1 cellular context compared by ENCODE assay signal in genomic region chr21:31731802-31732537, GRCh38.
TF ChIP-seq lines count a peak whose summit lies in the region.

A gene with protein sequence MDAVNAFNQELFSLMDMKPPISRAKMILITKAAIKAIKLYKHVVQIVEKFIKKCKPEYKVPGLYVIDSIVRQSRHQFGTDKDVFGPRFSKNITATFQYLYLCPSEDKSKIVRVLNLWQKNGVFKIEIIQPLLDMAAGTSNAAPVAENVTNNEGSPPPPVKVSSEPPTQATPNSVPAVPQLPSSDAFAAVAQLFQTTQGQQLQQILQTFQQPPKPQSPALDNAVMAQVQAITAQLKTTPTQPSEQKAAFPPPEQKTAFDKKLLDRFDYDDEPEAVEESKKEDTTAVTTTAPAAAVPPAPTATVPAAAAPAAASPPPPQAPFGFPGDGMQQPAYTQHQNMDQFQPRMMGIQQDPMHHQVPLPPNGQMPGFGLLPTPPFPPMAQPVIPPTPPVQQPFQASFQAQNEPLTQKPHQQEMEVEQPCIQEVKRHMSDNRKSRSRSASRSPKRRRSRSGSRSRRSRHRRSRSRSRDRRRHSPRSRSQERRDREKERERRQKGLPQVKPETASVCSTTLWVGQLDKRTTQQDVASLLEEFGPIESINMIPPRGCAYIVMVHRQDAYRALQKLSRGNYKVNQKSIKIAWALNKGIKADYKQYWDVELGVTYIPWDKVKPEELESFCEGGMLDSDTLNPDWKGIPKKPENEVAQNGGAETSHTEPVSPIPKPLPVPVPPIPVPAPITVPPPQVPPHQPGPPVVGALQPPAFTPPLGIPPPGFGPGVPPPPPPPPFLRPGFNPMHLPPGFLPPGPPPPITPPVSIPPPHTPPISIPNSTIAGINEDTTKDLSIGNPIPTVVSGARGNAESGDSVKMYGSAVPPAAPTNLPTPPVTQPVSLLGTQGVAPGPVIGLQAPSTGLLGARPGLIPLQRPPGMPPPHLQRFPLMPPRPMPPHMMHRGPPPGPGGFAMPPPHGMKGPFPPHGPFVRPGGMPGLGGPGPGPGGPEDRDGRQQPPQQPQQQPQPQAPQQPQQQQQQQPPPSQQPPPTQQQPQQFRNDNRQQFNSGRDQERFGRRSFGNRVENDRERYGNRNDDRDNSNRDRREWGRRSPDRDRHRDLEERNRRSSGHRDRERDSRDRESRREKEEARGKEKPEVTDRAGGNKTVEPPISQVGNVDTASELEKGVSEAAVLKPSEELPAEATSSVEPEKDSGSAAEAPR (minus strand): TSS chr21:31732118. CDS start chr21:31731692, 426 bp downstream.

TF ChIP-seq in HEK293, 187 proteins besides CTCF, POLR2A, EP300 and RAD21 (continued from another document and continues in another):
- TF ChIP-seq, protein P1, sequence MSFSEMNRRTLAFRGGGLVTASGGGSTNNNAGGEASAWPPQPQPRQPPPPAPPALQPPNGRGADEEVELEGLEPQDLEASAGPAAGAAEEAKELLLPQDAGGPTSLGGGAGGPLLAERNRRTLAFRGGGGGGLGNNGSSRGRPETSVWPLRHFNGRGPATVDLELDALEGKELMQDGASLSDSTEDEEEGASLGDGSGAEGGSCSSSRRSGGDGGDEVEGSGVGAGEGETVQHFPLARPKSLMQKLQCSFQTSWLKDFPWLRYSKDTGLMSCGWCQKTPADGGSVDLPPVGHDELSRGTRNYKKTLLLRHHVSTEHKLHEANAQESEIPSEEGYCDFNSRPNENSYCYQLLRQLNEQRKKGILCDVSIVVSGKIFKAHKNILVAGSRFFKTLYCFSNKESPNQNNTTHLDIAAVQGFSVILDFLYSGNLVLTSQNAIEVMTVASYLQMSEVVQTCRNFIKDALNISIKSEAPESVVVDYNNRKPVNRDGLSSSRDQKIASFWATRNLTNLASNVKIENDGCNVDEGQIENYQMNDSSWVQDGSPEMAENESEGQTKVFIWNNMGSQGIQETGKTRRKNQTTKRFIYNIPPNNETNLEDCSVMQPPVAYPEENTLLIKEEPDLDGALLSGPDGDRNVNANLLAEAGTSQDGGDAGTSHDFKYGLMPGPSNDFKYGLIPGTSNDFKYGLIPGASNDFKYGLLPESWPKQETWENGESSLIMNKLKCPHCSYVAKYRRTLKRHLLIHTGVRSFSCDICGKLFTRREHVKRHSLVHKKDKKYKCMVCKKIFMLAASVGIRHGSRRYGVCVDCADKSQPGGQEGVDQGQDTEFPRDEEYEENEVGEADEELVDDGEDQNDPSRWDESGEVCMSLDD (tag by site-specific recombination; IDR thresholded peaks at IDR 0.05), result peak; percentile 20
- peak; percentile 47; the same call in 1 of the 2 replicates for TF ChIP-seq SP3 (tag by site-specific recombination; IDR thresholded peaks at IDR 0.05)
- TF ChIP-seq, protein P2, sequence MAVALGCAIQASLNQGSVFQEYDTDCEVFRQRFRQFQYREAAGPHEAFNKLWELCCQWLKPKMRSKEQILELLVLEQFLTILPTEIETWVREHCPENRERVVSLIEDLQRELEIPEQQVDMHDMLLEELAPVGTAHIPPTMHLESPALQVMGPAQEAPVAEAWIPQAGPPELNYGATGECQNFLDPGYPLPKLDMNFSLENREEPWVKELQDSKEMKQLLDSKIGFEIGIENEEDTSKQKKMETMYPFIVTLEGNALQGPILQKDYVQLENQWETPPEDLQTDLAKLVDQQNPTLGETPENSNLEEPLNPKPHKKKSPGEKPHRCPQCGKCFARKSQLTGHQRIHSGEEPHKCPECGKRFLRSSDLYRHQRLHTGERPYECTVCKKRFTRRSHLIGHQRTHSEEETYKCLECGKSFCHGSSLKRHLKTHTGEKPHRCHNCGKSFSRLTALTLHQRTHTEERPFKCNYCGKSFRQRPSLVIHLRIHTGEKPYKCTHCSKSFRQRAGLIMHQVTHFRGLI (tag by site-specific recombination; IDR thresholded peaks at IDR 0.05), result peak; percentile 71
- TF ChIP-seq ZNF501 (tag by site-specific recombination; IDR thresholded peaks at IDR 0.05), result no peak
- no peak; the same call in none of the 2 replicates for TF ChIP-seq ZSCAN30 (tag by site-specific recombination; IDR thresholded peaks at IDR 0.05)
- no peak; the same call in 1 of the 2 replicates for TF ChIP-seq PRDM1 (tag by site-specific recombination; IDR thresholded peaks at IDR 0.05)
- peak; percentile 75; the same call in 1 of the 2 replicates for TF ChIP-seq ZBTB17 (tag by site-specific recombination; IDR thresholded peaks at IDR 0.05)
- TF ChIP-seq ZBTB11 (tag by site-specific recombination; conservative IDR thresholded peaks at IDR 0.05; ENCODE audit: low read depth), result peak; percentile 54
- TF ChIP-seq ZNF843 (tag by site-specific recombination; IDR thresholded peaks at IDR 0.05), result no peak
- peak; percentile 26; the same call in 1 of the 2 replicates for TF ChIP-seq ZXDB (tag by site-specific recombination; IDR thresholded peaks at IDR 0.05)
- TF ChIP-seq, protein P3, sequence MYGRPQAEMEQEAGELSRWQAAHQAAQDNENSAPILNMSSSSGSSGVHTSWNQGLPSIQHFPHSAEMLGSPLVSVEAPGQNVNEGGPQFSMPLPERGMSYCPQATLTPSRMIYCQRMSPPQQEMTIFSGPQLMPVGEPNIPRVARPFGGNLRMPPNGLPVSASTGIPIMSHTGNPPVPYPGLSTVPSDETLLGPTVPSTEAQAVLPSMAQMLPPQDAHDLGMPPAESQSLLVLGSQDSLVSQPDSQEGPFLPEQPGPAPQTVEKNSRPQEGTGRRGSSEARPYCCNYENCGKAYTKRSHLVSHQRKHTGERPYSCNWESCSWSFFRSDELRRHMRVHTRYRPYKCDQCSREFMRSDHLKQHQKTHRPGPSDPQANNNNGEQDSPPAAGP (tag by site-specific recombination; IDR thresholded peaks at IDR 0.05), result peak; percentile 20; the same call in 1 of the 2 replicates
- no peak for TF ChIP-seq MEIS1 (CRISPR knock-in tag; IDR thresholded peaks at IDR 0.05; ENCODE audit: borderline replicate concordance)
- TF ChIP-seq ZNF560 (tag by site-specific recombination; IDR thresholded peaks at IDR 0.05; ENCODE audit: borderline replicate concordance), result no peak
- TF ChIP-seq, protein P4, sequence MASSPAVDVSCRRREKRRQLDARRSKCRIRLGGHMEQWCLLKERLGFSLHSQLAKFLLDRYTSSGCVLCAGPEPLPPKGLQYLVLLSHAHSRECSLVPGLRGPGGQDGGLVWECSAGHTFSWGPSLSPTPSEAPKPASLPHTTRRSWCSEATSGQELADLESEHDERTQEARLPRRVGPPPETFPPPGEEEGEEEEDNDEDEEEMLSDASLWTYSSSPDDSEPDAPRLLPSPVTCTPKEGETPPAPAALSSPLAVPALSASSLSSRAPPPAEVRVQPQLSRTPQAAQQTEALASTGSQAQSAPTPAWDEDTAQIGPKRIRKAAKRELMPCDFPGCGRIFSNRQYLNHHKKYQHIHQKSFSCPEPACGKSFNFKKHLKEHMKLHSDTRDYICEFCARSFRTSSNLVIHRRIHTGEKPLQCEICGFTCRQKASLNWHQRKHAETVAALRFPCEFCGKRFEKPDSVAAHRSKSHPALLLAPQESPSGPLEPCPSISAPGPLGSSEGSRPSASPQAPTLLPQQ (tag by site-specific recombination; IDR thresholded peaks at IDR 0.05), result peak; percentile 72
- 0 out of 2 replicates have a peak, but pooled peaks have one; percentile 21 for TF ChIP-seq ZNF623 (tag by site-specific recombination; IDR thresholded peaks at IDR 0.05)
- TF ChIP-seq ZFP69B (tag by site-specific recombination; IDR thresholded peaks at IDR 0.05), result peak; percentile 37; the same call in 1 of the 2 replicates
- TF ChIP-seq ZNF529 (tag by site-specific recombination; IDR thresholded peaks at IDR 0.05; ENCODE audit: insufficient replicate concordance), result no peak
- peak; percentile 81; the same call in 1 of the 2 replicates for TF ChIP-seq REPIN1 (tag by site-specific recombination; IDR thresholded peaks at IDR 0.05; ENCODE audit: low read depth)
- peak; percentile 3; the same call in 1 of the 2 replicates for TF ChIP-seq ZNF146 (tag by site-specific recombination; IDR thresholded peaks at IDR 0.05)
- TF ChIP-seq ZNF600 (tag by site-specific recombination; IDR thresholded peaks at IDR 0.05), result no peak; the same call in 1 of the 2 replicates
- TF ChIP-seq ZNF2 (tag by site-specific recombination; IDR thresholded peaks at IDR 0.05), result no peak
- peak; percentile 59 for TF ChIP-seq ZNF324 (tag by site-specific recombination; IDR thresholded peaks at IDR 0.05)
- peak; percentile 71 for TF ChIP-seq SP2 (tag by site-specific recombination; IDR thresholded peaks at IDR 0.05)
- peak; percentile 51 for TF ChIP-seq ZNF335 (tag by site-specific recombination; conservative IDR thresholded peaks at IDR 0.05)
- peak; percentile 58 for TF ChIP-seq KLF10 (tag by site-specific recombination; IDR thresholded peaks at IDR 0.05)
- TF ChIP-seq RBAK (tag by site-specific recombination; IDR thresholded peaks at IDR 0.05), result no peak
- TF ChIP-seq ZBTB6 (tag by site-specific recombination; IDR thresholded peaks at IDR 0.05), result peak; percentile 8; the same call in 1 of the 2 replicates
- TF ChIP-seq ZNF596 (tag by site-specific recombination; IDR thresholded peaks at IDR 0.05), result peak; percentile 75
- peak; percentile 70; the same call in 1 of the 2 replicates for TF ChIP-seq PBX3 (CRISPR knock-in tag; IDR thresholded peaks at IDR 0.05)
- TF ChIP-seq KLF9 (tag by site-specific recombination; IDR thresholded peaks at IDR 0.05; ENCODE audit: low read depth), result peak; percentile 69; the same call in 1 of the 2 replicates
- peak; percentile 89 for TF ChIP-seq ZBTB20 (tag by site-specific recombination; IDR thresholded peaks at IDR 0.05)
- no peak for TF ChIP-seq ZNF837 (tag by site-specific recombination; IDR thresholded peaks at IDR 0.05)
- TF ChIP-seq ZNF626 (tag by site-specific recombination; IDR thresholded peaks at IDR 0.05), result no peak
- peak; percentile 97 for TF ChIP-seq ZNF223 (tag by site-specific recombination; IDR thresholded peaks at IDR 0.05)
- TF ChIP-seq ZNF664 (tag by site-specific recombination; IDR thresholded peaks at IDR 0.05), result no peak
- TF ChIP-seq ZNF660 (tag by site-specific recombination; IDR thresholded peaks at IDR 0.05), result peak; percentile 60
- TF ChIP-seq ZNF561 (tag by site-specific recombination; IDR thresholded peaks at IDR 0.05; ENCODE audit: borderline replicate concordance), result peak; percentile 83
- TF ChIP-seq SP7 (tag by site-specific recombination; IDR thresholded peaks at IDR 0.05), result peak; percentile 38; the same call in 1 of the 2 replicates
- 0 out of 2 replicates have a peak, but pooled peaks have one; percentile 29 for TF ChIP-seq ZNF423 (tag by site-specific recombination; IDR thresholded peaks at IDR 0.05)
- TF ChIP-seq ZSCAN16 (tag by site-specific recombination; IDR thresholded peaks at IDR 0.05), result 0 out of 2 replicates have a peak, but pooled peaks have one; percentile 46
- TF ChIP-seq ZNF239 (tag by site-specific recombination; IDR thresholded peaks at IDR 0.05), result no peak
- TF ChIP-seq ZSCAN23 (tag by site-specific recombination; IDR thresholded peaks at IDR 0.05), result no peak
- peak; percentile 52; the same call in 1 of the 2 replicates for TF ChIP-seq KLF16 (tag by site-specific recombination; IDR thresholded peaks at IDR 0.05)
- TF ChIP-seq PATZ1 (tag by site-specific recombination; IDR thresholded peaks at IDR 0.05), result peak; percentile 55
- TF ChIP-seq ZNF184 (tag by site-specific recombination; IDR thresholded peaks at IDR 0.05), result 0 out of 2 replicates have a peak, but pooled peaks have one; percentile 47
- TF ChIP-seq YY1 (tag by site-specific recombination; IDR thresholded peaks at IDR 0.05), result peak; percentile 49
